ENCODE assay signal across 1 cellular context in the genomic region with DNA sequence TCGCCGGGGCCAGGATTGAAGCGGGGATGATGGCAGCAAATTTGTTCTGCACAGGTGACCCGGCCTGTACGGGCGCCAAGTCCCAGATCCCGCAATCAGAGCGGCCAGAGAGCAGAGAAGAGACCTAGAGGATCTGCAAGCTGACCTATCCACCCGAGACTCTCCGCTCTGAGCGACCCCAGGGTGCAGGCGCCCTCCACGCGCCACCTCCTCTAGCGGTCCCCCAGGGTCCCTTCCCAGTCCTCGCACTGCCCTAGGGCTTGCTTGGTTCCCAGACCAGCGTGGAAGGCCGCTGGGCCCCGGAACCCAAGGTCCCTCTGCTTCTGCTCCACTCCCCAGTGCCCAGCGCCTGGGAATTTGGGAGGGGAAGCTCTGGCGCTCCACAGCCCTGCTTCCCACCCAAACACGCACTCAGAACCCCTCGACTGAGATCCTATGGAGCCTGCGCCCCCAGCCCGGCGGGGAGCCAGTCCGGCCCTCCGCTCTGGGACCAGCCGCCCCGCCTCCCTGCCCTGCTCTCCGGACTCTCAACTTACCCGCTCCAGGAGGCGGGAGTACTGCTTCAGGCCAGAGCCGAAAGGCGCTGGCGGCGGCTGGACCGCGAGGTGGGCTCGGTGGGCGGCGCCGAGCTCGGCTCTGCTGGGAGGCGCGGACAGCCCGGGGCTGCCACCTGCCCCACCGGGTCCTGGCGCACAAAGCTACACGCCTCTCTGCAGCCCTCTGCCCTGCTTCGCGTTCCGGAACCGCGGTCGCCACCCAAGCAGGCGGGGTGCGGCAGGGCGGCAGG.
TF ChIP-seq lines count a peak whose summit lies in the region.

No MANE protein-coding gene starts in this region.

TF ChIP-seq in HCT116, 20 proteins besides CTCF, POLR2A, EP300 and RAD21 (continued from another document):
- TF ChIP-seq ZNF274 (IDR thresholded peaks at IDR 0.05; ENCODE audit: low read depth, low read length), result no peak
- TF ChIP-seq YY1 (IDR thresholded peaks at IDR 0.05; ENCODE audit: extremely low read depth, insufficient replicate concordance, low read depth, low read length), result peak; percentile 3
- TF ChIP-seq SRF (IDR thresholded peaks at IDR 0.05; ENCODE audit: low read depth), result no peak
- no peak for TF ChIP-seq EZH2 (IDR thresholded peaks at IDR 0.05)
- TF ChIP-seq, protein P1, sequence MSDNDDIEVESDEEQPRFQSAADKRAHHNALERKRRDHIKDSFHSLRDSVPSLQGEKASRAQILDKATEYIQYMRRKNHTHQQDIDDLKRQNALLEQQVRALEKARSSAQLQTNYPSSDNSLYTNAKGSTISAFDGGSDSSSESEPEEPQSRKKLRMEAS (IDR thresholded peaks at IDR 0.05), result peak; percentile 16; the same call in 1 of the 2 replicates
- no peak for TF ChIP-seq FOSL1 (IDR thresholded peaks at IDR 0.05; ENCODE audit: low read depth)
